ENCODE assay signal across 25 cellular contexts in genomic region chr12:130076752-130077151, GRCh38.
"Had no signal": no experiment of that assay in that cellular context is flagged by ENCODE, and none has a peak within 500 bp of the region (broad histone marks: within the 10 kb centered on the region; RNA-seq: fewer than 3 reads in every experiment).

No MANE protein-coding gene starts in this region.

- H3K4me1 ChIP-seq: lower lobe of right lung had no signal

- H3K4me1 Mint-ChIP-seq: activated CD8-positive, alpha-beta memory T cell treated with anti-CD3 and anti-CD28 coated beads, Interleukin-2, amount 10 ng/mL, durations not matched to agents 7 days and 5 days; stimulated activated naive B cell treated with anti-CD40 and anti-IgM and Interleukin-4, amounts not matched to agents 10 μg/mL and 1 μg/mL and 100 μg/mL, for 72 hours had no signal

- H3K9me3 ChIP-seq: lower lobe of right lung, thoracic aorta had no signal

- H3K27me3 Mint-ChIP-seq: activated CD4-positive, alpha-beta T cell treated with anti-CD3 and anti-CD28 coated beads, Interleukin-2, amount 10 ng/mL, durations not matched to agents 7 days and 5 days; activated CD8-positive, alpha-beta memory T cell treated with anti-CD3 and anti-CD28 coated beads, Interleukin-2, amount 10 ng/mL, durations not matched to agents 7 days and 5 days; activated CD8-positive, alpha-beta T cell treated with anti-CD3 and anti-CD28 coated beads for 36 hours had no signal

- H3K36me3 ChIP-seq: cardiac muscle cell, lower lobe of right lung, thoracic aorta had no signal

- H3K27ac ChIP-seq: cardiac muscle cell, lower lobe of right lung, thoracic aorta, VCaP had no signal

- H3K27ac Mint-ChIP-seq: activated CD4-positive, alpha-beta T cell treated with anti-CD3 and anti-CD28 coated beads, Interleukin-2, amount 10 ng/mL, durations not matched to agents 7 days and 5 days; activated CD8-positive, alpha-beta memory T cell treated with anti-CD3 and anti-CD28 coated beads, Interleukin-2, amount 10 ng/mL, durations not matched to agents 7 days and 5 days; activated CD8-positive, alpha-beta T cell treated with anti-CD3 and anti-CD28 coated beads for 36 hours; activated naive CD8-positive, alpha-beta T cell treated with anti-CD3 and anti-CD28 coated beads, Interleukin-2, amount 50 U/mL, for 24 hours; naive B cell; progenitor cell of endocrine pancreas; stimulated activated naive B cell treated with anti-CD40 and anti-IgM and Interleukin-4, amounts not matched to agents 10 μg/mL and 1 μg/mL and 100 μg/mL, for 72 hours; type B pancreatic cell had no signal

- H3K9me3 Mint-ChIP-seq: neural crest cell had no signal

- ATAC-seq: activated CD4-positive, CD25-positive, alpha-beta regulatory T cell treated with anti-CD3 and anti-CD28 coated beads, Interleukin-2, amount 50 U/mL, for 24 hours; activated CD8-positive, alpha-beta memory T cell treated with anti-CD3 and anti-CD28 coated beads, Interleukin-2, amount 10 ng/mL, durations not matched to agents 7 days and 5 days; activated CD8-positive, alpha-beta T cell treated with anti-CD3 and anti-CD28 coated beads for 36 hours; activated naive CD8-positive, alpha-beta T cell treated with anti-CD3 and anti-CD28 coated beads, Interleukin-2, amount 50 U/mL, for 24 hours; left lobe of liver; lower lobe of right lung; stimulated activated naive B cell treated with anti-CD40 and anti-IgM and Interleukin-4, amounts not matched to agents 10 μg/mL and 1 μg/mL and 100 μg/mL, for 72 hours had no signal

- H3K36me3 Mint-ChIP-seq: activated CD8-positive, alpha-beta memory T cell treated with anti-CD3 and anti-CD28 coated beads, Interleukin-2, amount 10 ng/mL, durations not matched to agents 7 days and 5 days; stimulated activated naive B cell treated with anti-CD40 and anti-IgM and Interleukin-4, amounts not matched to agents 10 μg/mL and 1 μg/mL and 100 μg/mL, for 72 hours; type B pancreatic cell had no signal

- H3K4me3 Mint-ChIP-seq: activated CD4-positive, alpha-beta T cell treated with anti-CD3 and anti-CD28 coated beads, Interleukin-2, amount 10 ng/mL, durations not matched to agents 7 days and 5 days; activated CD8-positive, alpha-beta memory T cell treated with anti-CD3 and anti-CD28 coated beads, Interleukin-2, amount 10 ng/mL, durations not matched to agents 7 days and 5 days; activated CD8-positive, alpha-beta T cell treated with anti-CD3 and anti-CD28 coated beads for 36 hours; activated naive CD8-positive, alpha-beta T cell treated with anti-CD3 and anti-CD28 coated beads, Interleukin-2, amount 50 U/mL, for 24 hours; naive B cell; neural crest cell; stimulated activated naive B cell treated with anti-CD40 and anti-IgM and Interleukin-4, amounts not matched to agents 10 μg/mL and 1 μg/mL and 100 μg/mL, for 72 hours; type B pancreatic cell had no signal

- H3K4me3 ChIP-seq: cardiac muscle cell, lower lobe of right lung, thoracic aorta had no signal

- DNase-seq: activated CD4-positive, alpha-beta T cell treated with anti-CD3 and anti-CD28 coated beads, Interleukin-2, amount 10 ng/mL, durations not matched to agents 7 days and 5 days; activated CD8-positive, alpha-beta memory T cell treated with anti-CD3 and anti-CD28 coated beads, Interleukin-2, amount 10 ng/mL, durations not matched to agents 7 days and 5 days; activated CD8-positive, alpha-beta T cell treated with anti-CD3 and anti-CD28 coated beads for 36 hours; activated effector memory CD4-positive, alpha-beta T cell treated with anti-CD3 and anti-CD28 coated beads, Interleukin-2, amount 50 U/mL, for 16 hours; activated naive CD4-positive, alpha-beta T cell treated with anti-CD3 and anti-CD28 coated beads, Interleukin-2, amount 50 U/mL, for 16 hours; activated naive CD8-positive, alpha-beta T cell treated with anti-CD3 and anti-CD28 coated beads, Interleukin-2, amount 50 U/mL, for 24 hours; activated T-cell treated with anti-CD3 and anti-CD28 coated beads for 4 hours; erythroblast; foreskin fibroblast; kidney; lower lobe of right lung; naive B cell; retina; stimulated activated CD4-positive, alpha-beta T cell treated with anti-CD3 and anti-CD28 coated beads, Interleukin-2, amount 100 ng/mL, for 48 hours; stimulated activated CD8-positive, alpha-beta memory T cell treated with anti-CD3 and anti-CD28 coated beads, Interleukin-4, amount 100 ng/mL, for 48 hours; stimulated activated naive B cell treated with anti-CD40 and anti-IgM and Interleukin-4, amounts not matched to agents 10 μg/mL and 1 μg/mL and 100 μg/mL, for 72 hours; T-helper 2 cell had no signal
